Comparison of ENCODE assay signal across 22 cellular contexts in the genomic region with DNA sequence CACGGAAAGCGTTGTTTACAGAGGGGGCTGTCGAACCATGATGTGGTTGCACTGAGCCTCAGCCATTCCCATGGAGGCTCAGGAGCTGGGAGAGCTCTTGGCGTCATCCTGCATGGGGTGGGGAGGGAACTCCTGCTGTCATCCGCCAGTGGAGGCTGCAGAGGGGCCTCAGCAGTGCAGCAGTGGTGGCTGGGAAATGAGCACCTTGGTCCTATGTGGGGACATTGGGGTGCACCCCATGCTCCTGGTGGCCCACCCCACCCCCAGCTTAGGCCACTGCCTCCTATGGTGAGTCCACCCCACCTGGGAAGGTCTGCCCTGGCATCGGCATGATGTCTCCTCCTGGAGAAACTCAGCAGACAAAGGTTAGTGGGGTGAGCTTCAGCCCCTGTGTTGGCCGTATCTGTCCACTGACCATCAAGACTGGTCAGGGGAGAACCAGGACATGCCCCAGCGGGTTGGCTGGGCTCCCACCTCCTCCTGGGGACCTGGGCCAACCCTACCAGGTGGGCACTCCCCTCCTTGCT.
"Had no signal": no experiment of that assay in that cellular context is flagged by ENCODE, and none has a peak within 500 bp of the region (broad histone marks: within the 10 kb centered on the region; RNA-seq: fewer than 3 reads in every experiment).

No MANE protein-coding gene starts in this region.

- H3K4me3 Mint-ChIP-seq: activated CD8-positive, alpha-beta T cell treated with anti-CD3 and anti-CD28 coated beads, Interleukin-2, amount 10 ng/mL, durations not matched to agents 7 days and 5 days; immature natural killer cell; nephron had no signal

- H3K9me3 ChIP-seq: ascending aorta, left ventricle myocardium inferior, thyroid gland, uterus had no signal

- H3K36me3 Mint-ChIP-seq: activated naive CD4-positive, alpha-beta T cell treated with anti-CD3 and anti-CD28 coated beads, Interleukin-2, amount 50 U/mL, for 72 hours; immature natural killer cell had no signal

- H3K36me3 ChIP-seq: ascending aorta, brain microvascular endothelial cell, left ventricle myocardium inferior, thyroid gland, uterus had no signal

- H3K27me3 ChIP-seq: ascending aorta, brain microvascular endothelial cell, hepatocyte, thyroid gland, uterus had no signal

- H3K4me1 Mint-ChIP-seq: immature natural killer cell had no signal

- H3K9me3 Mint-ChIP-seq: activated naive CD4-positive, alpha-beta T cell treated with anti-CD3 and anti-CD28 coated beads, Interleukin-2, amount 50 U/mL, for 72 hours; immature natural killer cell had no signal

- H3K27ac ChIP-seq: ascending aorta, brain microvascular endothelial cell, hepatocyte, left ventricle myocardium inferior, thyroid gland, uterus had no signal

- ATAC-seq: activated CD8-positive, alpha-beta T cell treated with anti-CD3 and anti-CD28 coated beads, Interleukin-2, amount 10 ng/mL, durations not matched to agents 7 days and 5 days; activated naive CD4-positive, alpha-beta T cell treated with anti-CD3 and anti-CD28 coated beads, Interleukin-2, amount 50 U/mL, for 72 hours; esophagus mucosa; stimulated activated naive CD8-positive, alpha-beta T cell treated with anti-CD3 and anti-CD28 coated beads, Interleukin-15, Interleukin-2, amounts not matched to agents 100 U/mL and 50 U/mL, for 24 hours had no signal

- H3K27ac Mint-ChIP-seq: activated CD8-positive, alpha-beta T cell treated with anti-CD3 and anti-CD28 coated beads, Interleukin-2, amount 10 ng/mL, durations not matched to agents 7 days and 5 days; activated naive CD4-positive, alpha-beta T cell treated with anti-CD3 and anti-CD28 coated beads, Interleukin-2, amount 50 U/mL, for 72 hours; immature natural killer cell; nephron had no signal

- H3K4me1 ChIP-seq: ascending aorta, thyroid gland, uterus had no signal

- DNase-seq: activated CD4-positive, alpha-beta T cell treated with anti-CD3 and anti-CD28 coated beads for 1 hour; activated CD4-positive, alpha-beta T cell treated with anti-CD3 and anti-CD28 coated beads, Interleukin-2, amount 50 U/mL, for 1 hour; activated CD8-positive, alpha-beta T cell treated with anti-CD3 and anti-CD28 coated beads, Interleukin-2, amount 10 ng/mL, durations not matched to agents 7 days and 5 days; activated gamma-delta T cell treated with Interleukin-2 at 50 U/mL for 16 hours; brain microvascular endothelial cell; central memory CD4-positive, alpha-beta T cell; effector memory CD4-positive, alpha-beta T cell; foreskin melanocyte; glutamatergic neuron; immature natural killer cell; left ventricle myocardium inferior; mammary epithelial cell; stimulated activated CD4-positive, alpha-beta T cell treated with anti-CD3 and anti-CD28 coated beads, Interleukin-4, amount 100 ng/mL, for 24 hours; stimulated activated naive CD8-positive, alpha-beta T cell treated with anti-CD3 and anti-CD28 coated beads, Interleukin-15, Interleukin-2, amounts not matched to agents 100 U/mL and 50 U/mL, for 24 hours; T-helper 9 cell; thyroid gland; uterus had no signal

- H3K4me3 ChIP-seq: ascending aorta, hepatocyte, left ventricle myocardium inferior, thyroid gland, uterus had no signal
